Comparison of ENCODE assay signal across 25 cellular contexts in genomic region chr7:81659697-81660395, GRCh38.
"Had no signal": no experiment of that assay in that cellular context is flagged by ENCODE, and none has a peak within 500 bp of the region (broad histone marks: within the 10 kb centered on the region; RNA-seq: fewer than 3 reads in every experiment).

No MANE protein-coding gene starts in this region.

- H3K4me1 Mint-ChIP-seq: activated CD4-positive, alpha-beta T cell treated with anti-CD3 and anti-CD28 coated beads, Interleukin-2, amount 10 ng/mL, durations not matched to agents 7 days and 5 days; naive thymus-derived CD4-positive, alpha-beta T cell had no signal

- H3K4me3 Mint-ChIP-seq: activated CD4-positive, alpha-beta T cell treated with anti-CD3 and anti-CD28 coated beads, Interleukin-2, amount 10 ng/mL, durations not matched to agents 7 days and 5 days; activated T-cell treated with anti-CD3 and anti-CD28 coated beads, Interleukin-2, amount 50 U/mL, for 72 hours; brain; endodermal cell; naive thymus-derived CD4-positive, alpha-beta T cell had no signal

- ATAC-seq: activated CD4-positive, CD25-positive, alpha-beta regulatory T cell treated with anti-CD3 and anti-CD28 coated beads, Interleukin-2, amount 50 U/mL, for 24 hours; activated naive CD4-positive, alpha-beta T cell treated with anti-CD3 and anti-CD28 coated beads, Interleukin-2, amount 50 U/mL, for 72 hours; activated T-cell treated with anti-CD3 and anti-CD28 coated beads, Interleukin-2, amount 50 U/mL, for 72 hours; naive thymus-derived CD4-positive, alpha-beta T cell; SK-N-SH treated with all-trans-retinoic acid at 6 μM for 48 hours; stimulated activated naive CD8-positive, alpha-beta T cell treated with anti-CD3 and anti-CD28 coated beads, Interleukin-15, Interleukin-2, amounts not matched to agents 100 U/mL and 50 U/mL, for 24 hours had no signal

- H3K4me3 ChIP-seq: adrenal gland, colonic mucosa, tibial artery had no signal

- H3K27me3 Mint-ChIP-seq: activated CD4-positive, alpha-beta T cell treated with anti-CD3 and anti-CD28 coated beads, Interleukin-2, amount 10 ng/mL, durations not matched to agents 7 days and 5 days; naive thymus-derived CD4-positive, alpha-beta T cell had no signal

- H3K4me1 ChIP-seq: adrenal gland, colonic mucosa had no signal

- DNase-seq: activated CD4-positive, alpha-beta T cell treated with anti-CD3 and anti-CD28 coated beads, Interleukin-2, amount 10 ng/mL, durations not matched to agents 7 days and 5 days; activated CD8-positive, alpha-beta memory T cell treated with anti-CD3 and anti-CD28 coated beads, Interleukin-2, amount 50 U/mL, for 48 hours; activated gamma-delta T cell treated with Interleukin-2 at 50 U/mL for 16 hours; activated T-cell treated with anti-CD3 and anti-CD28 coated beads, Interleukin-2, amount 50 U/mL, for 72 hours; adrenal gland; caudate nucleus; colonic mucosa; endodermal cell; foreskin melanocyte; hypothalamus; mesenchymal stem cell; naive thymus-derived CD4-positive, alpha-beta T cell; stimulated activated CD4-positive, alpha-beta T cell treated with anti-CD3 and anti-CD28 coated beads, Interleukin-12 subunit alpha, Interleukin-12 subunit beta, amount 100 ng/mL, for 4 hours; stimulated activated CD4-positive, alpha-beta T cell treated with anti-CD3 and anti-CD28 coated beads, Interleukin-1b, Interleukin-23, amount 100 ng/mL, for 48 hours; stimulated activated CD8-positive, alpha-beta memory T cell treated with anti-CD3 and anti-CD28 coated beads, Interleukin-4, amount 100 ng/mL, for 48 hours; stimulated activated naive CD8-positive, alpha-beta T cell treated with anti-CD3 and anti-CD28 coated beads, Interleukin-15, Interleukin-2, amounts not matched to agents 100 U/mL and 50 U/mL, for 24 hours; substantia nigra; T-helper 1 cell; tibial artery had no signal

- H3K36me3 Mint-ChIP-seq: activated naive CD4-positive, alpha-beta T cell treated with anti-CD3 and anti-CD28 coated beads, Interleukin-2, amount 50 U/mL, for 72 hours; brain had no signal

- H3K9me3 Mint-ChIP-seq: endodermal cell had no signal

- H3K27ac ChIP-seq: adrenal gland, colonic mucosa, epithelial cell of prostate, neutrophil had no signal

- H3K27me3 ChIP-seq: adrenal gland, colonic mucosa, neutrophil, tibial artery had no signal

- H3K9me3 ChIP-seq: adrenal gland, colonic mucosa, neutrophil, tibial artery had no signal

- H3K27ac Mint-ChIP-seq: activated CD4-positive, alpha-beta T cell treated with anti-CD3 and anti-CD28 coated beads, Interleukin-2, amount 10 ng/mL, durations not matched to agents 7 days and 5 days; activated naive CD4-positive, alpha-beta T cell treated with anti-CD3 and anti-CD28 coated beads, Interleukin-2, amount 50 U/mL, for 72 hours; activated T-cell treated with anti-CD3 and anti-CD28 coated beads, Interleukin-2, amount 50 U/mL, for 72 hours; brain; naive thymus-derived CD4-positive, alpha-beta T cell had no signal

- H3K36me3 ChIP-seq: adrenal gland, colonic mucosa, neutrophil, tibial artery had no signal
